Comparison of ENCODE assay signal across 8 cellular contexts in the genomic region with DNA sequence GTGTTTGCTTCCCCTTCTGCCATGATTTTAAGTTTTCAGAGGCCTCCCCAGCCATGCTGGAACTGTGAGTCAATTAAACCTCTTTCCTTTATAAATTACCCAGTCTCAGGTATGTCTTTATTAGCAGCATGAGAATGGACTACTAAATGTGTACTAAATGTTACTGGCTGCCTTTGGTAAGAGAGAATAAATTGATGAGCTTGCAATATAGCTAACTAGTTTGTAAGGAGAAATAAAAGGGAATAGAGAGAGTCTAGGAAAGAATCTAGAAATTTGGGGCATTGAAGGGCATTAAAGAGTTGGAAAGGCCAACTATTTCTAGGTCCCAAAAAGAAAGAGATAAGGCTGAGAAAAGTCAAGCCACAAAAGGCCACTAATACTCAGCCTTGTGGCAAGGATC. TPM values are rescaled to one million over a fixed set of nuclear protein-coding genes. Genes with fewer than 3 reads are reported as not detected.
"Had no signal": no experiment of that assay in that cellular context is flagged by ENCODE, and none has a peak within 500 bp of the region (broad histone marks: within the 10 kb centered on the region; RNA-seq: fewer than 3 reads in every experiment).

No MANE protein-coding gene starts in this region.

- H2AFZ ChIP-seq: GM23248 had no signal

- H3K4me3 ChIP-seq: GM23248 had no signal

- DNase-seq: GM23248, GOT3, H9, HCEC 1CT, KG1 had no signal

- H3K9ac ChIP-seq: GM23248 had no signal

- FAIRE-seq: H54 had no signal

- H3K27ac ChIP-seq: GM23248, HL-60 had no signal

RNA-seq across cellular contexts. Expression of gene SOHLH2, which starts 5.5 kb away (rescaled TPM):
- total RNA-seq: GM23248 had no signal
- polyA plus RNA-seq: GM23248, IgD-negative memory B cell had no signal
